ENCODE assay signal across 1 cellular context in the genomic region with DNA sequence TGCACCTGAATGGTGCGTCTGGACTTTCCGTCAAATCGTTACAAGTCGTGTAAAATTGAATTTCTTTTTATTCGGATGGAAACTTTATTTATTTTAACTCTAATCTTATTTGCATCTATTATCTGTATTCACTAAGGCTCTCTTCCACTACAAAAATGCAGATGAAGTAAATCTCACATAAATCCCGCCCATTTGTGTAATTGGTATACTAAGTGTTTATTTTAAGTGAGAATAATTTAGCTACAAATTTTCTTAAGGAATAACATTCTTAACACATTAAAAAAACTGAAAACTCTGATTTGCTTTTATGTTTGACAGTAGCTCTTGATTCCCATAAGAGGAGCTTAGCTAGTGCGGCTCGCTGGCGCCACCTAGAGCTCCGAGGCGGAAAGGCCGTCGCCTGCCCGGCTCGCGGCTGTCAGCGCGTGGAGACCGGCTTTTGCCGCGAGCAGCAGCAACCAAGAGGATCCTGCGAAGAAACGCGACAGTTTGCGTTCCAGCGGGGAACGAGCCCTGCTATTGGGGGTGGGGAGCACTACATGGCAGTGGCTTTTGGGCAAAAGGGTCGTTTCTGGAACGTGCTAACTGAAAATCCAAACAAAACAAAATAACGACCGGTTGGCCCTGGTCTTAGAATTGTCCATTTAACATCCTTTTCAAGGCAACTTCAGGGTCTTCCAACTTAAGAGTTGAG.
TF ChIP-seq lines count a peak whose summit lies in the region.

No MANE protein-coding gene starts in this region.

TF ChIP-seq in HepG2, 621 proteins besides CTCF, POLR2A, EP300 and RAD21 (continued from another document and continues in another):
- TF ChIP-seq, protein P1, sequence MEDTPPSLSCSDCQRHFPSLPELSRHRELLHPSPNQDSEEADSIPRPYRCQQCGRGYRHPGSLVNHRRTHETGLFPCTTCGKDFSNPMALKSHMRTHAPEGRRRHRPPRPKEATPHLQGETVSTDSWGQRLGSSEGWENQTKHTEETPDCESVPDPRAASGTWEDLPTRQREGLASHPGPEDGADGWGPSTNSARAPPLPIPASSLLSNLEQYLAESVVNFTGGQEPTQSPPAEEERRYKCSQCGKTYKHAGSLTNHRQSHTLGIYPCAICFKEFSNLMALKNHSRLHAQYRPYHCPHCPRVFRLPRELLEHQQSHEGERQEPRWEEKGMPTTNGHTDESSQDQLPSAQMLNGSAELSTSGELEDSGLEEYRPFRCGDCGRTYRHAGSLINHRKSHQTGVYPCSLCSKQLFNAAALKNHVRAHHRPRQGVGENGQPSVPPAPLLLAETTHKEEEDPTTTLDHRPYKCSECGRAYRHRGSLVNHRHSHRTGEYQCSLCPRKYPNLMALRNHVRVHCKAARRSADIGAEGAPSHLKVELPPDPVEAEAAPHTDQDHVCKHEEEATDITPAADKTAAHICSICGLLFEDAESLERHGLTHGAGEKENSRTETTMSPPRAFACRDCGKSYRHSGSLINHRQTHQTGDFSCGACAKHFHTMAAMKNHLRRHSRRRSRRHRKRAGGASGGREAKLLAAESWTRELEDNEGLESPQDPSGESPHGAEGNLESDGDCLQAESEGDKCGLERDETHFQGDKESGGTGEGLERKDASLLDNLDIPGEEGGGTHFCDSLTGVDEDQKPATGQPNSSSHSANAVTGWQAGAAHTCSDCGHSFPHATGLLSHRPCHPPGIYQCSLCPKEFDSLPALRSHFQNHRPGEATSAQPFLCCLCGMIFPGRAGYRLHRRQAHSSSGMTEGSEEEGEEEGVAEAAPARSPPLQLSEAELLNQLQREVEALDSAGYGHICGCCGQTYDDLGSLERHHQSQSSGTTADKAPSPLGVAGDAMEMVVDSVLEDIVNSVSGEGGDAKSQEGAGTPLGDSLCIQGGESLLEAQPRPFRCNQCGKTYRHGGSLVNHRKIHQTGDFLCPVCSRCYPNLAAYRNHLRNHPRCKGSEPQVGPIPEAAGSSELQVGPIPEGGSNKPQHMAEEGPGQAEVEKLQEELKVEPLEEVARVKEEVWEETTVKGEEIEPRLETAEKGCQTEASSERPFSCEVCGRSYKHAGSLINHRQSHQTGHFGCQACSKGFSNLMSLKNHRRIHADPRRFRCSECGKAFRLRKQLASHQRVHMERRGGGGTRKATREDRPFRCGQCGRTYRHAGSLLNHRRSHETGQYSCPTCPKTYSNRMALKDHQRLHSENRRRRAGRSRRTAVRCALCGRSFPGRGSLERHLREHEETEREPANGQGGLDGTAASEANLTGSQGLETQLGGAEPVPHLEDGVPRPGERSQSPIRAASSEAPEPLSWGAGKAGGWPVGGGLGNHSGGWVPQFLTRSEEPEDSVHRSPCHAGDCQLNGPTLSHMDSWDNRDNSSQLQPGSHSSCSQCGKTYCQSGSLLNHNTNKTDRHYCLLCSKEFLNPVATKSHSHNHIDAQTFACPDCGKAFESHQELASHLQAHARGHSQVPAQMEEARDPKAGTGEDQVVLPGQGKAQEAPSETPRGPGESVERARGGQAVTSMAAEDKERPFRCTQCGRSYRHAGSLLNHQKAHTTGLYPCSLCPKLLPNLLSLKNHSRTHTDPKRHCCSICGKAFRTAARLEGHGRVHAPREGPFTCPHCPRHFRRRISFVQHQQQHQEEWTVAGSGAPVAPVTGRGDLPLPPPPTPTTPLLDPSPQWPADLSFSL (CRISPR knock-in tag; IDR thresholded peaks at IDR 0.05), result no peak
- TF ChIP-seq, protein P2, sequence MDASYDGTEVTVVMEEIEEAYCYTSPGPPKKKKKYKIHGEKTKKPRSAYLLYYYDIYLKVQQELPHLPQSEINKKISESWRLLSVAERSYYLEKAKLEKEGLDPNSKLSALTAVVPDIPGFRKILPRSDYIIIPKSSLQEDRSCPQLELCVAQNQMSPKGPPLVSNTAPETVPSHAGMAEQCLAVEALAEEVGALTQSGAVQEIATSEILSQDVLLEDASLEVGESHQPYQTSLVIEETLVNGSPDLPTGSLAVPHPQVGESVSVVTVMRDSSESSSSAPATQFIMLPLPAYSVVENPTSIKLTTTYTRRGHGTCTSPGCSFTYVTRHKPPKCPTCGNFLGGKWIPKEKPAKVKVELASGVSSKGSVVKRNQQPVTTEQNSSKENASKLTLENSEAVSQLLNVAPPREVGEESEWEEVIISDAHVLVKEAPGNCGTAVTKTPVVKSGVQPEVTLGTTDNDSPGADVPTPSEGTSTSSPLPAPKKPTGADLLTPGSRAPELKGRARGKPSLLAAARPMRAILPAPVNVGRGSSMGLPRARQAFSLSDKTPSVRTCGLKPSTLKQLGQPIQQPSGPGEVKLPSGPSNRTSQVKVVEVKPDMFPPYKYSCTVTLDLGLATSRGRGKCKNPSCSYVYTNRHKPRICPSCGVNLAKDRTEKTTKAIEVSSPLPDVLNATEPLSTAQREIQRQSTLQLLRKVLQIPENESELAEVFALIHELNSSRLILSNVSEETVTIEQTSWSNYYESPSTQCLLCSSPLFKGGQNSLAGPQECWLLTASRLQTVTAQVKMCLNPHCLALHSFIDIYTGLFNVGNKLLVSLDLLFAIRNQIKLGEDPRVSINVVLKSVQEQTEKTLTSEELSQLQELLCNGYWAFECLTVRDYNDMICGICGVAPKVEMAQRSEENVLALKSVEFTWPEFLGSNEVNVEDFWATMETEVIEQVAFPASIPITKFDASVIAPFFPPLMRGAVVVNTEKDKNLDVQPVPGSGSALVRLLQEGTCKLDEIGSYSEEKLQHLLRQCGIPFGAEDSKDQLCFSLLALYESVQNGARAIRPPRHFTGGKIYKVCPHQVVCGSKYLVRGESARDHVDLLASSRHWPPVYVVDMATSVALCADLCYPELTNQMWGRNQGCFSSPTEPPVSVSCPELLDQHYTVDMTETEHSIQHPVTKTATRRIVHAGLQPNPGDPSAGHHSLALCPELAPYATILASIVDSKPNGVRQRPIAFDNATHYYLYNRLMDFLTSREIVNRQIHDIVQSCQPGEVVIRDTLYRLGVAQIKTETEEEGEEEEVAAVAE (CRISPR knock-in tag; IDR thresholded peaks at IDR 0.05; ENCODE audit: borderline replicate concordance), result 0 out of 2 replicates have a peak, but pooled peaks have one; percentile 57
- TF ChIP-seq, protein P3, sequence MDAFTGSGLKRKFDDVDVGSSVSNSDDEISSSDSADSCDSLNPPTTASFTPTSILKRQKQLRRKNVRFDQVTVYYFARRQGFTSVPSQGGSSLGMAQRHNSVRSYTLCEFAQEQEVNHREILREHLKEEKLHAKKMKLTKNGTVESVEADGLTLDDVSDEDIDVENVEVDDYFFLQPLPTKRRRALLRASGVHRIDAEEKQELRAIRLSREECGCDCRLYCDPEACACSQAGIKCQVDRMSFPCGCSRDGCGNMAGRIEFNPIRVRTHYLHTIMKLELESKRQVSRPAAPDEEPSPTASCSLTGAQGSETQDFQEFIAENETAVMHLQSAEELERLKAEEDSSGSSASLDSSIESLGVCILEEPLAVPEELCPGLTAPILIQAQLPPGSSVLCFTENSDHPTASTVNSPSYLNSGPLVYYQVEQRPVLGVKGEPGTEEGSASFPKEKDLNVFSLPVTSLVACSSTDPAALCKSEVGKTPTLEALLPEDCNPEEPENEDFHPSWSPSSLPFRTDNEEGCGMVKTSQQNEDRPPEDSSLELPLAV (CRISPR knock-in tag; conservative IDR thresholded peaks at IDR 0.05; ENCODE audit: low read depth), result no peak
- no peak for TF ChIP-seq ZNF382 (CRISPR knock-in tag; IDR thresholded peaks at IDR 0.05; ENCODE audit: borderline replicate concordance)
- no peak for TF ChIP-seq SRSF4 (IDR thresholded peaks at IDR 0.05; ENCODE audit: low read depth, low read length, poor library complexity, severe bottlenecking)
- TF ChIP-seq, protein P4, sequence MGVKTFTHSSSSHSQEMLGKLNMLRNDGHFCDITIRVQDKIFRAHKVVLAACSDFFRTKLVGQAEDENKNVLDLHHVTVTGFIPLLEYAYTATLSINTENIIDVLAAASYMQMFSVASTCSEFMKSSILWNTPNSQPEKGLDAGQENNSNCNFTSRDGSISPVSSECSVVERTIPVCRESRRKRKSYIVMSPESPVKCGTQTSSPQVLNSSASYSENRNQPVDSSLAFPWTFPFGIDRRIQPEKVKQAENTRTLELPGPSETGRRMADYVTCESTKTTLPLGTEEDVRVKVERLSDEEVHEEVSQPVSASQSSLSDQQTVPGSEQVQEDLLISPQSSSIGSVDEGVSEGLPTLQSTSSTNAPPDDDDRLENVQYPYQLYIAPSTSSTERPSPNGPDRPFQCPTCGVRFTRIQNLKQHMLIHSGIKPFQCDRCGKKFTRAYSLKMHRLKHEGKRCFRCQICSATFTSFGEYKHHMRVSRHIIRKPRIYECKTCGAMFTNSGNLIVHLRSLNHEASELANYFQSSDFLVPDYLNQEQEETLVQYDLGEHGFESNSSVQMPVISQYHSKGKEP (CRISPR knock-in tag; IDR thresholded peaks at IDR 0.05), result no peak
- TF ChIP-seq, protein P5, sequence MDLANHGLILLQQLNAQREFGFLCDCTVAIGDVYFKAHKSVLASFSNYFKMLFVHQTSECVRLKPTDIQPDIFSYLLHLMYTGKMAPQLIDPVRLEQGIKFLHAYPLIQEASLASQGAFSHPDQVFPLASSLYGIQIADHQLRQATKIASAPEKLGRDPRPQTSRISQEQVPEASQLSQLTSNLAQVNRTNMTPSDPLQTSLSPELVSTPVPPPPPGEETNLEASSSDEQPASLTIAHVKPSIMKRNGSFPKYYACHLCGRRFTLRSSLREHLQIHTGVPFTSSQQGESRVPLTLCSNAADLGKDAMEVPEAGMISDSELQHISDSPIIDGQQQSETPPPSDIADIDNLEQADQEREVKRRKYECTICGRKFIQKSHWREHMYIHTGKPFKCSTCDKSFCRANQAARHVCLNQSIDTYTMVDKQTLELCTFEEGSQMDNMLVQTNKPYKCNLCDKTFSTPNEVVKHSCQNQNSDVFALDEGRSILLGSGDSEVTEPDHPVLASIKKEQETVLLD (CRISPR knock-in tag; IDR thresholded peaks at IDR 0.05; ENCODE audit: low read depth), result no peak
- no peak; the same call in 1 of the 2 replicates for TF ChIP-seq SIN3B (IDR thresholded peaks at IDR 0.05; ENCODE audit: low read length)
- TF ChIP-seq, protein P6, sequence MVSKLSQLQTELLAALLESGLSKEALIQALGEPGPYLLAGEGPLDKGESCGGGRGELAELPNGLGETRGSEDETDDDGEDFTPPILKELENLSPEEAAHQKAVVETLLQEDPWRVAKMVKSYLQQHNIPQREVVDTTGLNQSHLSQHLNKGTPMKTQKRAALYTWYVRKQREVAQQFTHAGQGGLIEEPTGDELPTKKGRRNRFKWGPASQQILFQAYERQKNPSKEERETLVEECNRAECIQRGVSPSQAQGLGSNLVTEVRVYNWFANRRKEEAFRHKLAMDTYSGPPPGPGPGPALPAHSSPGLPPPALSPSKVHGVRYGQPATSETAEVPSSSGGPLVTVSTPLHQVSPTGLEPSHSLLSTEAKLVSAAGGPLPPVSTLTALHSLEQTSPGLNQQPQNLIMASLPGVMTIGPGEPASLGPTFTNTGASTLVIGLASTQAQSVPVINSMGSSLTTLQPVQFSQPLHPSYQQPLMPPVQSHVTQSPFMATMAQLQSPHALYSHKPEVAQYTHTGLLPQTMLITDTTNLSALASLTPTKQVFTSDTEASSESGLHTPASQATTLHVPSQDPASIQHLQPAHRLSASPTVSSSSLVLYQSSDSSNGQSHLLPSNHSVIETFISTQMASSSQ (IDR thresholded peaks at IDR 0.05; ENCODE audit: low read depth), result no peak
- TF ChIP-seq, protein P6 (CRISPR knock-in tag; IDR thresholded peaks at IDR 0.05; ENCODE audit: borderline replicate concordance), result no peak; the same call in 1 of the 2 replicates
- TF ChIP-seq SETDB1 (CRISPR knock-in tag; IDR thresholded peaks at IDR 0.05; ENCODE audit: borderline replicate concordance), result no peak
- TF ChIP-seq TEAD3 (CRISPR knock-in tag; optimal IDR thresholded peaks at IDR 0.05; ENCODE audit: borderline replicate concordance), result no peak
- no peak for TF ChIP-seq ZNF329 (CRISPR knock-in tag; IDR thresholded peaks at IDR 0.05; ENCODE audit: low read depth)
- peak; percentile 50 for TF ChIP-seq GATAD2A (CRISPR knock-in tag; IDR thresholded peaks at IDR 0.05)
- TF ChIP-seq, protein P7, sequence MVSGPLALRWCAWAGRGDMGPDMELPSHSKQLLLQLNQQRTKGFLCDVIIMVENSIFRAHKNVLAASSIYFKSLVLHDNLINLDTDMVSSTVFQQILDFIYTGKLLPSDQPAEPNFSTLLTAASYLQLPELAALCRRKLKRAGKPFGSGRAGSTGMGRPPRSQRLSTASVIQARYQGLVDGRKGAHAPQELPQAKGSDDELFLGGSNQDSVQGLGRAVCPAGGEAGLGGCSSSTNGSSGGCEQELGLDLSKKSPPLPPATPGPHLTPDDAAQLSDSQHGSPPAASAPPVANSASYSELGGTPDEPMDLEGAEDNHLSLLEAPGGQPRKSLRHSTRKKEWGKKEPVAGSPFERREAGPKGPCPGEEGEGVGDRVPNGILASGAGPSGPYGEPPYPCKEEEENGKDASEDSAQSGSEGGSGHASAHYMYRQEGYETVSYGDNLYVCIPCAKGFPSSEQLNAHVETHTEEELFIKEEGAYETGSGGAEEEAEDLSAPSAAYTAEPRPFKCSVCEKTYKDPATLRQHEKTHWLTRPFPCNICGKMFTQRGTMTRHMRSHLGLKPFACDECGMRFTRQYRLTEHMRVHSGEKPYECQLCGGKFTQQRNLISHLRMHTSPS (CRISPR knock-in tag; IDR thresholded peaks at IDR 0.05; ENCODE audit: low read depth), result no peak
- TF ChIP-seq, protein P8, sequence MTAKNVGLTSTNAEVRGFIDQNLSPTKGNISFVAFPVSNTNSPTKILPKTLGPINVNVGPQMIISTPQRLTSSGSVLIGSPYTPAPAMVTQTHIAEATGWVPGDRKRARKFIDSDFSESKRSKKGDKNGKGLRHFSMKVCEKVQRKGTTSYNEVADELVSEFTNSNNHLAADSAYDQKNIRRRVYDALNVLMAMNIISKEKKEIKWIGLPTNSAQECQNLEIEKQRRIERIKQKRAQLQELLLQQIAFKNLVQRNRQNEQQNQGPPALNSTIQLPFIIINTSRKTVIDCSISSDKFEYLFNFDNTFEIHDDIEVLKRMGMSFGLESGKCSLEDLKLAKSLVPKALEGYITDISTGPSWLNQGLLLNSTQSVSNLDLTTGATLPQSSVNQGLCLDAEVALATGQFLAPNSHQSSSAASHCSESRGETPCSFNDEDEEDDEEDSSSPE (CRISPR knock-in tag; IDR thresholded peaks at IDR 0.05), result peak; percentile 56
- no peak for TF ChIP-seq MAF1 (CRISPR knock-in tag; IDR thresholded peaks at IDR 0.05; ENCODE audit: borderline replicate concordance)
- TF ChIP-seq ZFX (CRISPR knock-in tag; IDR thresholded peaks at IDR 0.05; ENCODE audit: low read depth), result peak; percentile 18; the same call in 1 of the 2 replicates
- peak; percentile 98 for TF ChIP-seq STAG1 (CRISPR knock-in tag; IDR thresholded peaks at IDR 0.05)
- TF ChIP-seq ZBTB7A (CRISPR knock-in tag; IDR thresholded peaks at IDR 0.05), result no peak
- 0 out of 2 replicates have a peak, but pooled peaks have one; percentile 19 for TF ChIP-seq SUZ12 (IDR thresholded peaks at IDR 0.05; ENCODE audit: low read depth, low read length)
